Comparison of ENCODE assay signal across 21 cellular contexts in the genomic region with DNA sequence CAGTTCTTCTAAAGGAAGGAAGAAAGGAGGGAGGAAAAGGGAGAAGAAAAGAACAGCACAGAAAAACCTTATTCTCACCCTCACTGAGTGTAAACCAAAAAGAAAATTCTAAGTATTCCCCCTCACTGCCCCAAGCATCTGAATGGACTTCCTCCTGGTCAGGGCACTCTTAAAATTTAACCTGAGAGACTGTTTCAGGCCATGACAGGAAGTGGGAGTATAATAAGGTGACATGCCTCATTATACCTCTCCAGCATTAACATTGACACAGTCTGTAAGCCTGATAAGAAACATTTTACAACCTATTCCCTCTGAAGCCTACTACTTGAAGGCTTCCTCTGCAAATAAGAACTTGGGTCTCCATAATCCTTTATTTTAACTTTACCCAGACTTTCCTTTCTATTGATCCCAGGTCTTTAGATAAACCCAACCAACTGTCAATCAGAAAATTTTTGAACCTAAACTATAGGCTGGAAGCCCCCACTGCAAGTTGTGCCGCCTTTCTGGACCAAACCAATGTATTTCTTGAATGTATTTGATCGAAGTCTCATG. TPM values are rescaled to one million over a fixed set of nuclear protein-coding genes. Genes with fewer than 3 reads are reported as not detected.
DNase-seq lines count a peak whose midpoint lies in the region; ATAC-seq, FAIRE-seq and TF ChIP-seq lines count a peak whose summit lies in the region.
"Had no signal": no experiment of that assay in that cellular context is flagged by ENCODE, and none has a peak within 500 bp of the region (broad histone marks: within the 10 kb centered on the region; RNA-seq: fewer than 3 reads in every experiment).

No MANE protein-coding gene starts in this region.

- no peak overlapping the region for H3K4me3 ChIP-seq in right atrium auricular region
- H3K4me3 ChIP-seq in iPS-20b (ENCODE audit: low read length), result peak overlapping the region; percentile 6; the same call in 1 of the 2 replicates
- H3K4me3 ChIP-seq in small intestine (ENCODE audit: low read depth in 1 of 2, low read length in 2 of 2), result no peak overlapping the region
- H3K4me3 ChIP-seq: BLaER1, MG63, transverse colon had no signal

- H3K9me3 ChIP-seq in right atrium auricular region, result no peaks in the 10 kb centered on the region
- no peaks in the 10 kb centered on the region for H3K9me3 ChIP-seq in iPS-20b (ENCODE audit: insufficient read depth, low read depth, low read length)
- H3K9me3 ChIP-seq in small intestine (ENCODE audit: control insufficient read depth, low read depth), result no peaks in the 10 kb centered on the region
- H3K9me3 ChIP-seq: BLaER1, transverse colon had no signal

- H3K4me1 ChIP-seq in right atrium auricular region, result peaks cover 0 to 23% of the 10 kb centered on the region in 2 donors
- H3K4me1 ChIP-seq in iPS-20b (ENCODE audit: insufficient read depth, low read length), result peaks cover 25% of the 10 kb centered on the region
- H3K4me1 ChIP-seq in small intestine (ENCODE audit: control insufficient read depth in 2 of 2, insufficient read depth in 1 of 2, low read depth in 1 of 2, low read length in 1 of 2), result peaks cover 3 to 8% of the 10 kb centered on the region in 2 donors
- H3K4me1 ChIP-seq: transverse colon had no signal

- DNase-seq in cardiac septum (ENCODE audit: low spot score) (peak; percentile 22), right atrium auricular region (ENCODE audit: low spot score) (no peak), small intestine (peak; percentile 22), HCEC 1CT (no peak)
- no peak for DNase-seq in stimulated activated CD4-positive, alpha-beta T cell treated with anti-CD3 and anti-CD28 coated beads, Interleukin-12 subunit alpha, Interleukin-12 subunit beta, amount 100 ng/mL, for 4 hours
- DNase-seq: activated CD8-positive, alpha-beta T cell treated with anti-CD3 and anti-CD28 coated beads for 36 hours; activated T-cell treated with anti-CD3 and anti-CD28 coated beads, Interleukin-2, amount 50 U/mL, for 48 hours; brain microvascular endothelial cell; DMS79 treated with DMSO at 0.1 percent for 48 hours; MG63; NCI-H1694 treated with DMSO at 0.1 percent for 48 hours; NCI-H446; Right ventricle myocardium superior; stimulated activated naive CD4-positive, alpha-beta T cell treated with Interleukin-2 at 50 U/mL for 16 hours; transverse colon had no signal

- no peak for FAIRE-seq in small intestine (lab: Jason Lieb, UNC)

- no peaks in the 10 kb centered on the region for H3K27me3 ChIP-seq in right atrium auricular region
- peaks cover 14% of the 10 kb centered on the region; the same call in 1 of the 2 replicates for H3K27me3 ChIP-seq in iPS-20b (ENCODE audit: insufficient read depth, low read length)
- no peaks in the 10 kb centered on the region for H3K27me3 ChIP-seq in small intestine (ENCODE audit: control insufficient read depth in 2 of 2, insufficient read depth in 2 of 2, low read length in 2 of 2)
- H3K27me3 ChIP-seq: BLaER1, brain microvascular endothelial cell, MG63, transverse colon had no signal

- 85 to 96% (median 85%) methylated on average over 2 of the region's 2 CpGs for WGBS in small intestine, 3 donors

- H3K9ac ChIP-seq in iPS-20b (ENCODE audit: low read depth, low read length), result no peak overlapping the region
- H3K9ac ChIP-seq: BLaER1 had no signal

- H3K36me3 ChIP-seq in right atrium auricular region (no peaks in the 10 kb centered on the region), iPS-20b (ENCODE audit: insufficient read depth, low read depth, low read length) (no peaks in the 10 kb centered on the region), small intestine (ENCODE audit: control insufficient read depth in 2 of 2, insufficient read depth in 2 of 2, low read length in 2 of 2) (no peaks in the 10 kb centered on the region)
- H3K36me3 ChIP-seq: BLaER1, brain microvascular endothelial cell, MG63, transverse colon had no signal

- TF ChIP-seq CTCF in right atrium auricular region (IDR thresholded peaks at IDR 0.05), result no peak

- H3K27ac ChIP-seq in right atrium auricular region, result no peak overlapping the region
- no peak overlapping the region for H3K27ac ChIP-seq in iPS-20b (ENCODE audit: low read length)
- H3K27ac ChIP-seq in small intestine (ENCODE audit: low read depth in 1 of 2, low read length in 1 of 2), result no peak overlapping the region
- H3K27ac ChIP-seq: BLaER1, brain microvascular endothelial cell, transverse colon had no signal

- intact Hi-C loops in cardiac septum (cut with DNase I), result no loop called here

- ATAC-seq in HG03378 (IDR thresholded peaks at IDR 0.05; ENCODE audit: unreplicated experiment) (peak; percentile 43), HG03135 (IDR thresholded peaks at IDR 0.05; ENCODE audit: unreplicated experiment) (no peak)
- ATAC-seq: activated CD8-positive, alpha-beta T cell treated with anti-CD3 and anti-CD28 coated beads for 36 hours had no signal

RNA-seq across cellular contexts. Expression of a gene that starts 41.7 kb away (rescaled TPM):
- total RNA-seq in cardiac septum (59.2 TPM), right atrium auricular region (10 to 100 TPM; 15.1 to 36.4 TPM)
- polyA plus RNA-seq in small intestine, result 10 to 100 TPM in 1 of 3 donors, 1 to 10 TPM in 2; 1.6 to 36.7 (median 1.9) TPM
- total RNA-seq: A172; activated CD8-positive, alpha-beta T cell treated with anti-CD3 and anti-CD28 coated beads for 36 hours had no signal
- polyA plus RNA-seq: neural cell had no signal

Comparison
In these comparisons a context has a peak if more than half of its experiments do, and no peak if none do; other contexts are left out.
1. DNase-seq: peak in cardiac septum (single experiment) and small intestine (single experiment); none in right atrium auricular region (single experiment), HCEC 1CT (single experiment) and stimulated activated CD4-positive, alpha-beta T cell treated with anti-CD3 and anti-CD28 coated beads, Interleukin-12 subunit alpha, Interleukin-12 subunit beta, amount 100 ng/mL, for 4 hours (single experiment).